ENCODE assay signal across 2 cellular contexts in genomic region chr4:189117426-189117825, GRCh38.
TF ChIP-seq lines count a peak whose summit lies in the region.

No MANE protein-coding gene starts in this region.

TF ChIP-seq in HCT116, 20 proteins besides CTCF, POLR2A, EP300 and RAD21 (continued from another document):
- TF ChIP-seq REST (IDR thresholded peaks at IDR 0.05; ENCODE audit: low read depth) (no peak), ELF1 (IDR thresholded peaks at IDR 0.05; ENCODE audit: borderline replicate concordance, low read depth) (no peak), EZH2 (IDR thresholded peaks at IDR 0.05) (no peak), ZFX (IDR thresholded peaks at IDR 0.05) (no peak), TCF7L2 (IDR thresholded peaks at IDR 0.05; ENCODE audit: borderline replicate concordance, extremely low read depth, insufficient read depth, insufficient read length) (no peak)
TF ChIP-seq in HCT116: peak in this region for 0.

TF ChIP-seq in WTC11, 78 proteins besides CTCF, POLR2A, EP300 and RAD21 (continued from another document):
- no peak for TF ChIP-seq FOXP4 (CRISPR knock-in tag; IDR thresholded peaks at IDR 0.05)
- no peak for TF ChIP-seq GABPB1 (CRISPR knock-in tag; IDR thresholded peaks at IDR 0.05)
- no peak for TF ChIP-seq ZBTB21 (CRISPR knock-in tag; IDR thresholded peaks at IDR 0.05; ENCODE audit: borderline replicate concordance)
- TF ChIP-seq ATF6 (CRISPR knock-in tag; IDR thresholded peaks at IDR 0.05), result no peak
- TF ChIP-seq GTF2I (CRISPR knock-in tag; conservative IDR thresholded peaks at IDR 0.05), result no peak
- no peak for TF ChIP-seq NR1H2 (CRISPR knock-in tag; IDR thresholded peaks at IDR 0.05)
- TF ChIP-seq TEAD4 (CRISPR knock-in tag; IDR thresholded peaks at IDR 0.05), result no peak
- TF ChIP-seq E2F1 (CRISPR knock-in tag; IDR thresholded peaks at IDR 0.05), result no peak
- TF ChIP-seq STAT6 (CRISPR knock-in tag; conservative IDR thresholded peaks at IDR 0.05; ENCODE audit: low read depth), result no peak
- TF ChIP-seq GRHL2 (CRISPR knock-in tag; IDR thresholded peaks at IDR 0.05; ENCODE audit: insufficient replicate concordance, severe bottlenecking), result no peak
- TF ChIP-seq KAT7 (CRISPR knock-in tag; IDR thresholded peaks at IDR 0.05; ENCODE audit: borderline replicate concordance), result no peak
TF ChIP-seq in WTC11: peak in this region for 0.
